Comparison of ENCODE assay signal across 9 cellular contexts in the genomic region with DNA sequence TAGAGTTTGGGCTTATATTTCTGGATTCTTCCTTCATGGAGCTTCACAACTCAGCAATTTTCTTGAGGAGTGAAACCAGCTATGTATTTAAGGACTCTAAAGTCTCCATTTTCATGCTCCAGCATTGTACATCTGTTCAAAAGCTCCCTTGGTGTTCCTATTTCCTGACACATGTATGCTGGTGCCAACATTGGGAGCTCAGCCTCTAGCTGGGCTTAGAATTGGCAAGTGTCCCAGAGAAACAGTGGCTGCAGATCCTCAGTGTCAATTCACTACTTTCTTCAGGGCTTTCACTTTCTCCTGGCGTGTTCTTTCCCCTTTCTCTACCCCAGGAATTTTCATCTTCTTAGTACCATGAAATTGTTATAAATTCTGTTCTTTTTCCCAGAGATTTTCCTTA.
A peak's percentile ranks its signal among the peaks of the same experiment; 100 is the strongest.
DNase-seq lines count a peak whose midpoint lies in the region; ATAC-seq lines count a peak whose summit lies in the region.
"Had no signal": no experiment of that assay in that cellular context is flagged by ENCODE, and none has a peak within 500 bp of the region (broad histone marks: within the 10 kb centered on the region; RNA-seq: fewer than 3 reads in every experiment).

No MANE protein-coding gene starts in this region.

- DNase-seq in COLO829 (ENCODE audit: low spot score) (peak; percentile 21), NCI-H1694 (lab: John Stamatoyannopoulos, UW) (peak; percentile 76), cerebellar nuclear complex (lab: John Stamatoyannopoulos, UW) (peak; percentile 35 to 84), middle frontal gyrus (ENCODE audit: extremely low spot score, low spot score) (peak; percentile 29)
- no peak for DNase-seq in activated CD4-positive, CD25-positive, alpha-beta regulatory T cell treated with anti-CD3 and anti-CD28 coated beads, Interleukin-2, amount 50 U/mL, for 72 hours
- DNase-seq: Calu3 had no signal

- ATAC-seq in HG03378 (IDR thresholded peaks at IDR 0.05; ENCODE audit: unreplicated experiment) (no peak), GM19035 (IDR thresholded peaks at IDR 0.05; ENCODE audit: unreplicated experiment) (no peak), HG03342 (IDR thresholded peaks at IDR 0.05; ENCODE audit: unreplicated experiment) (no peak)
